19 cellular contexts compared by ENCODE assay signal in genomic region chr12:89140580-89141236, GRCh38.
DNase-seq lines count a peak whose midpoint lies in the region; ATAC-seq, FAIRE-seq and TF ChIP-seq lines count a peak whose summit lies in the region.
"Had no signal": no experiment of that assay in that cellular context is flagged by ENCODE, and none has a peak within 500 bp of the region (broad histone marks: within the 10 kb centered on the region; RNA-seq: fewer than 3 reads in every experiment).

No MANE protein-coding gene starts in this region.

- CTCF ChIA-PET in A549 (lab: Yijun Ruan, JAX), result interaction anchor here (1.2 kb wide), 1 partner anchor 11 kb away, joined by 3 read pairs; no protein-coding TSS in a partner anchor

- peak; percentile 7 for FAIRE-seq in A549 (lab: Jason Lieb, UNC)
- no peak for FAIRE-seq in GM12891 (lab: Jason Lieb, UNC)
- FAIRE-seq: H54 had no signal

- H3K4me3 ChIP-seq in A549 (no peak overlapping the region), cardiac fibroblast (replicated peaks in 1 of 2; ENCODE audit: low read depth in 2 of 2, low read length in 2 of 2) (no peak overlapping the region), left ventricle myocardium inferior (no peak overlapping the region)
- H3K4me3 ChIP-seq: cardiac muscle cell, skin epidermis had no signal

- 84% methylated on average over 6 of the region's 6 CpGs for WGBS in A549 (ENCODE audit: missing lambda C conversion rate)

- TF ChIP-seq POLR2A in A549 (IDR thresholded peaks at IDR 0.05; ENCODE audit: low read length) (no peak), GM12891 (IDR thresholded peaks at IDR 0.05; ENCODE audit: low read depth, low read length) (no peak)

- intact Hi-C loops in left ventricle myocardium inferior (cut with micrococcal nuclease), result no loop called here

- H3K4me1 ChIP-seq in A549 (peaks cover 7% of the 10 kb centered on the region; the same call in 2 of the 3 replicates), left ventricle myocardium inferior (peaks cover 24% of the 10 kb centered on the region)

- no peak overlapping the region for H3K27ac ChIP-seq in A549
- peak overlapping the region; percentile 77 for H3K27ac ChIP-seq in left ventricle myocardium inferior (replicated peaks)
- H3K27ac ChIP-seq: cardiac muscle cell, skin epidermis had no signal

- no peak for TF ChIP-seq RAD21 in A549 (conservative IDR thresholded peaks at IDR 0.05 in 1 of 2, IDR thresholded peaks at IDR 0.05 in 1 of 2)

- DNase-seq in A549 (ENCODE audit: low read depth in 1 of 2, low spot score in 1 of 2), result no peak
- DNase-seq in NCI-H1092 (lab: John Stamatoyannopoulos, UW), result peak; percentile 55
- peak; percentile 52 to 81 for DNase-seq in cardiac fibroblast (ENCODE audit: low read depth in 2 of 2)
- DNase-seq in left ventricle myocardium inferior, result peak; percentile 58
- no peak for DNase-seq in GM12891 (ENCODE audit: insufficient read length, low spot score)
- DNase-seq in DMS114 treated with DMSO at 0.1 percent for 48 hours (lab: John Stamatoyannopoulos, UW; ENCODE audit: unreplicated experiment), result no peak
- DNase-seq in left lobe of liver (ENCODE audit: low spot score), result no peak
- DNase-seq: ACHN; activated CD8-positive, alpha-beta memory T cell treated with anti-CD3 and anti-CD28 coated beads, Interleukin-2, amount 50 U/mL, for 48 hours; activated naive CD4-positive, alpha-beta T cell treated with anti-CD3 and anti-CD28 coated beads, Interleukin-2, amount 50 U/mL, for 16 hours; COR-L47; NCI-H1417; stimulated activated naive CD8-positive, alpha-beta T cell treated with anti-CD3 and anti-CD28 coated beads, Interleukin-15, amount 100 ng/mL, for 72 hours; T-helper 17 cell had no signal

- H3K9me3 ChIP-seq in A549, result no peaks in the 10 kb centered on the region
- H3K9me3 ChIP-seq in left ventricle myocardium inferior (replicated peaks), result no peaks in the 10 kb centered on the region

- H3K4me2 ChIP-seq in A549, result no peak overlapping the region

- POLR2A ChIA-PET in A549 (lab: Yijun Ruan, JAX), result no interaction called here

- TF ChIP-seq CTCF in A549 (IDR thresholded peaks at IDR 0.05) (no peak), cardiac fibroblast (IDR thresholded peaks at IDR 0.05; ENCODE audit: low read depth, low read length) (no peak), left ventricle myocardium inferior (IDR thresholded peaks at IDR 0.05; ENCODE audit: borderline replicate concordance) (no peak)

- H3K27me3 ChIP-seq in left ventricle myocardium inferior (ENCODE audit: low read depth), result no peaks in the 10 kb centered on the region
- H3K27me3 ChIP-seq: cardiac muscle cell had no signal

- ATAC-seq in A549 (no peak), esophagus mucosa (no peak), left lobe of liver (no peak)
- ATAC-seq: activated CD4-positive, CD25-positive, alpha-beta regulatory T cell treated with anti-CD3 and anti-CD28 coated beads, Interleukin-2, amount 50 U/mL, for 24 hours; stimulated activated naive CD8-positive, alpha-beta T cell treated with anti-CD3 and anti-CD28 coated beads, Interleukin-15, amount 100 ng/mL, for 72 hours; T-helper 17 cell had no signal

- no peaks in the 10 kb centered on the region for H3K36me3 ChIP-seq in left ventricle myocardium inferior
- H3K36me3 ChIP-seq: cardiac muscle cell had no signal

- no peak for TF ChIP-seq EP300 in A549 (IDR thresholded peaks at IDR 0.05)

TF ChIP-seq in A549, 52 proteins besides CTCF, POLR2A, EP300 and RAD21:
- TF ChIP-seq ZSCAN20 (CRISPR knock-in tag; IDR thresholded peaks at IDR 0.05) (no peak), RCOR1 (IDR thresholded peaks at IDR 0.05; ENCODE audit: low read depth, low read length) (no peak), RARB (CRISPR knock-in tag; IDR thresholded peaks at IDR 0.05) (no peak), MAZ (IDR thresholded peaks at IDR 0.05; ENCODE audit: borderline replicate concordance, low read depth, low read length) (no peak), RNF2 (IDR thresholded peaks at IDR 0.05; ENCODE audit: borderline replicate concordance, low read depth) (no peak), USF2 (IDR thresholded peaks at IDR 0.05) (no peak), KDM5A (IDR thresholded peaks at IDR 0.05) (no peak)

TF ChIP-seq in GM12891, 5 proteins besides CTCF, POLR2A, EP300 and RAD21:
- TF ChIP-seq POLR2AphosphoS5 (IDR thresholded peaks at IDR 0.05; ENCODE audit: low read depth, low read length) (no peak), POU2F2 (IDR thresholded peaks at IDR 0.05; ENCODE audit: low read depth, low read length) (no peak), TAF1 (IDR thresholded peaks at IDR 0.05; ENCODE audit: low read depth, low read length) (no peak), SPI1 (IDR thresholded peaks at IDR 0.05; ENCODE audit: low read depth, low read length) (no peak), PAX5 (IDR thresholded peaks at IDR 0.05; ENCODE audit: insufficient read depth, low read length, severe bottlenecking) (no peak)

Comparison
In these comparisons a context has a peak if more than half of its experiments do, and no peak if none do; other contexts are left out.
1. DNase-seq: peak in NCI-H1092 (single experiment), cardiac fibroblast (2 of 2) and left ventricle myocardium inferior (single experiment); none in A549 (0 of 2), GM12891 (single experiment), DMS114 treated with DMSO at 0.1 percent for 48 hours (single experiment) and left lobe of liver (single experiment).